ENCODE assay signal across 8 cellular contexts in genomic region chr4:123587983-123588494, GRCh38.
DNase-seq lines count a peak whose midpoint lies in the region; ATAC-seq and TF ChIP-seq lines count a peak whose summit lies in the region.

No MANE protein-coding gene starts in this region.

- H3K27ac ChIP-seq in Peyer's patch (peak overlapping the region; percentile 33 to 81 (median 70)), thoracic aorta (peak overlapping the region; percentile 66 to 69)

- H3K27me3 ChIP-seq in Peyer's patch (no peaks in the 10 kb centered on the region), thoracic aorta (replicated peaks; ENCODE audit: insufficient read depth) (no peaks in the 10 kb centered on the region)

- H3K4me3 ChIP-seq in Peyer's patch = no peak overlapping the region
- peak overlapping the region; percentile 21 for H3K4me3 ChIP-seq in thoracic aorta

- H3K4me1 Mint-ChIP-seq in effector memory CD8-positive, alpha-beta T cell (ENCODE audit: low read depth in 2 of 2) = no peaks in the 10 kb centered on the region

- H3K4me3 Mint-ChIP-seq in effector memory CD8-positive, alpha-beta T cell = no peak overlapping the region

- TF ChIP-seq CTCF in Peyer's patch (IDR thresholded peaks at IDR 0.05) (no peak), thoracic aorta (IDR thresholded peaks at IDR 0.05) (no peak)

- intact Hi-C loops in Right ventricle myocardium superior (cut with DNase I) = no loop called here

- H3K27ac Mint-ChIP-seq in effector memory CD8-positive, alpha-beta T cell = no peak overlapping the region

- peaks cover 0 to 10% (median 0%) of the 10 kb centered on the region in 4 donors for H3K4me1 ChIP-seq in Peyer's patch
- peaks cover 2 to 26% of the 10 kb centered on the region in 2 donors for H3K4me1 ChIP-seq in thoracic aorta (ENCODE audit: control insufficient read depth in 1 of 2, low read depth in 2 of 2)

- no peaks in the 10 kb centered on the region for H3K36me3 Mint-ChIP-seq in effector memory CD8-positive, alpha-beta T cell (ENCODE audit: insufficient read depth)

- H3K9me3 Mint-ChIP-seq in effector memory CD8-positive, alpha-beta T cell = no peaks in the 10 kb centered on the region

- ATAC-seq in HG03064 (IDR thresholded peaks at IDR 0.05; ENCODE audit: low read depth, unreplicated experiment) (peak; percentile 9), Right ventricle myocardium superior (ENCODE audit: poor library complexity) (peak; percentile 83), thoracic aorta (ENCODE audit: insufficient number of reproducible peaks, low FRiP score, low read depth) (no peak)
- ATAC-seq in effector memory CD8-positive, alpha-beta T cell (replicated peaks) = no peak

- DNase-seq in GM04503 (ENCODE audit: low read depth) = peak; percentile 69
- peak in 2 of 3 donors; percentile 59 to 80 for DNase-seq in Peyer's patch
- DNase-seq in Right ventricle myocardium superior = no peak
- no peak for DNase-seq in thoracic aorta (ENCODE audit: low spot score)
- no peak for DNase-seq in stimulated activated CD4-positive, alpha-beta T cell treated with anti-CD3 and anti-CD28 coated beads, Interleukin-15, amount 100 ng/mL, for 24 hours
- no peak for DNase-seq in effector memory CD8-positive, alpha-beta T cell
- no peak for DNase-seq in stimulated activated CD8-positive, alpha-beta memory T cell treated with anti-CD3 and anti-CD28 coated beads, Interleukin-4, amount 100 ng/mL, for 48 hours

- no peaks in the 10 kb centered on the region for H3K27me3 Mint-ChIP-seq in effector memory CD8-positive, alpha-beta T cell

- H3K9me3 ChIP-seq in Peyer's patch = no peaks in the 10 kb centered on the region
- H3K9me3 ChIP-seq in thoracic aorta = no peaks in the 10 kb centered on the region

- TF ChIP-seq POLR2A in Peyer's patch (IDR thresholded peaks at IDR 0.05) = peak in 1 of 2 donors; percentile 12

- H3K36me3 ChIP-seq in Peyer's patch = no peaks in the 10 kb centered on the region
- H3K36me3 ChIP-seq in thoracic aorta = no peaks in the 10 kb centered on the region

Comparison
In these comparisons a context has a peak if more than half of its experiments do, and no peak if none do; other contexts are left out.
1. DNase-seq: peak in GM04503 (single experiment) and Peyer's patch (2 of 3); none in Right ventricle myocardium superior (single experiment), thoracic aorta (single experiment), stimulated activated CD4-positive, alpha-beta T cell treated with anti-CD3 and anti-CD28 coated beads, Interleukin-15, amount 100 ng/mL, for 24 hours (single experiment), effector memory CD8-positive, alpha-beta T cell (0 of 3) and stimulated activated CD8-positive, alpha-beta memory T cell treated with anti-CD3 and anti-CD28 coated beads, Interleukin-4, amount 100 ng/mL, for 48 hours (single experiment).
2. ATAC-seq: peak in HG03064 (single experiment) and Right ventricle myocardium superior (single experiment); none in thoracic aorta (single experiment) and effector memory CD8-positive, alpha-beta T cell (single experiment).